Comparison of ENCODE assay signal across 10 cellular contexts in the genomic region with DNA sequence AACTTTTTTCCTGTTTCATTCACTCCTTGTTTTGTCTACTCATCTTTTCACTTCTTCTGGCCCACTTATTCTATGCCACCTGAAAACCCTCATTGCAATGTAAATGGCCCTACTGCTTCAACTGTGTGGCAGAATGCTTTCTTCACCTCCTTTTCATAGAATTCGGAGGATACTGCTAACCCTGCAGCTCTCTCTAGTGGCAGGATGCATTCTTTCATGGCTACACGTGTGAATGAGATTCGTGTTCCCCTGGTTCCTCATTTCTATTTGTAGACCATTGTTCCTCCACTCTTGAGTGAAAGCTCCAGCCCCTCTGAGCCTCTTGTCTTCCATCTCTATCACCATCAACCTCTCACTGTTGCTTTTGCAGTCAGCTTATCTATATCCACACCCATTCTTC. TPM values are rescaled to one million over a fixed set of nuclear protein-coding genes. Genes with fewer than 3 reads are reported as not detected.
DNase-seq lines count a peak whose midpoint lies in the region; ATAC-seq and TF ChIP-seq lines count a peak whose summit lies in the region.
"Had no signal": no experiment of that assay in that cellular context is flagged by ENCODE, and none has a peak within 500 bp of the region (broad histone marks: within the 10 kb centered on the region; RNA-seq: fewer than 3 reads in every experiment).

No MANE protein-coding gene starts in this region.

- WGBS in adrenal gland, 4 donors = 35 to 60% (median 46%) methylated on average over 3 of the region's 3 CpGs
- WGBS in mesenchymal stem cell = 19% methylated on average over 3 of the region's 3 CpGs

- H3K14ac ChIP-seq in mesenchymal stem cell (ENCODE audit: low read length in 2 of 2) = no peak overlapping the region

- no peak overlapping the region for H4K91ac ChIP-seq in mesenchymal stem cell (ENCODE audit: low read length)

- H3K9me3 ChIP-seq in adrenal gland (replicated peaks in 1 of 3) = no peaks in the 10 kb centered on the region
- no peaks in the 10 kb centered on the region for H3K9me3 ChIP-seq in mesenchymal stem cell (ENCODE audit: control insufficient read depth, low read length)

- H3K4me1 ChIP-seq in adrenal gland (replicated peaks in 1 of 2) (no peaks in the 10 kb centered on the region), mesenchymal stem cell (ENCODE audit: control insufficient read depth, insufficient read depth, low read depth, low read length) (no peaks in the 10 kb centered on the region)

- no peak overlapping the region for H4K8ac ChIP-seq in mesenchymal stem cell (ENCODE audit: low read length)

- H3K27ac ChIP-seq in adrenal gland = no peak overlapping the region
- no peak overlapping the region for H3K27ac ChIP-seq in mesenchymal stem cell (ENCODE audit: low read length, poor library complexity, severe bottlenecking)
- H3K27ac ChIP-seq in dorsolateral prefrontal cortex = no peak overlapping the region

- no peak for ATAC-seq in Right ventricle myocardium inferior

- POLR2A ChIA-PET in GM10248 (lab: Yijun Ruan, JAX) = no interaction called here

- DNase-seq in GM10248 (ENCODE audit: extremely low spot score) = peak; percentile 66
- no peak for DNase-seq in adrenal gland
- peak; percentile 30 for DNase-seq in mesenchymal stem cell
- DNase-seq in GOT3 (lab: John Stamatoyannopoulos, UW) = no peak
- DNase-seq in Right ventricle myocardium inferior (ENCODE audit: missing footprints) = no peak
- DNase-seq in dorsolateral prefrontal cortex = no peak
- no peak for DNase-seq in NCI-H345 (lab: John Stamatoyannopoulos, UW)
- DNase-seq: amniotic stem cell had no signal

- no peak overlapping the region for H2BK120ac ChIP-seq in mesenchymal stem cell (ENCODE audit: low read depth, low read length)

- no peak for TF ChIP-seq POLR2A in adrenal gland (IDR thresholded peaks at IDR 0.05)

- H3K4ac ChIP-seq in mesenchymal stem cell (ENCODE audit: low read depth in 1 of 2, low read length in 2 of 2) = no peak overlapping the region

- H3K27me3 ChIP-seq in adrenal gland (no peaks in the 10 kb centered on the region), mesenchymal stem cell (ENCODE audit: control insufficient read depth in 1 of 2, insufficient read depth in 1 of 2, low read length in 2 of 2) (no peaks in the 10 kb centered on the region), dorsolateral prefrontal cortex (no peaks in the 10 kb centered on the region)

- H3K23ac ChIP-seq in mesenchymal stem cell (ENCODE audit: low read length in 2 of 2) = no peak overlapping the region

- no peak overlapping the region for H3K9ac ChIP-seq in mesenchymal stem cell (ENCODE audit: low read length)

- H3K4me3 ChIP-seq in adrenal gland (no peak overlapping the region), mesenchymal stem cell (ENCODE audit: insufficient read depth in 1 of 2, low read depth in 1 of 2, low read length in 2 of 2) (no peak overlapping the region), dorsolateral prefrontal cortex (no peak overlapping the region)

- no peak overlapping the region for H3K4me2 ChIP-seq in mesenchymal stem cell (ENCODE audit: low read length, poor library complexity, severe bottlenecking)

- H3K79me1 ChIP-seq in mesenchymal stem cell (replicated peaks; ENCODE audit: low read length, poor library complexity, severe bottlenecking) = no peaks in the 10 kb centered on the region

- H2BK12ac ChIP-seq in mesenchymal stem cell (ENCODE audit: low read length in 2 of 2) = no peak overlapping the region

- no peak overlapping the region for H2BK15ac ChIP-seq in mesenchymal stem cell (ENCODE audit: low read depth, poor library complexity, severe bottlenecking)

- H3K36me3 ChIP-seq in adrenal gland (replicated peaks in 1 of 2) (no peaks in the 10 kb centered on the region), mesenchymal stem cell (ENCODE audit: control insufficient read depth in 1 of 2, insufficient read depth in 2 of 2, low read depth in 1 of 2, low read length in 2 of 2) (no peaks in the 10 kb centered on the region)

- CTCF ChIA-PET in GM10248 (lab: Yijun Ruan, JAX) = interaction anchor here (0.8 to 2.1 kb wide), 11 partner anchors 12 to 154 kb away, joined by 3 to 6 read pairs (median 4); no protein-coding TSS in a partner anchor

- H2BK5ac ChIP-seq in mesenchymal stem cell (ENCODE audit: low read depth, low read length, poor library complexity, severe bottlenecking) = no peak overlapping the region

- intact Hi-C loops in adrenal gland (cut with DNase I) = no loop called here
- intact Hi-C loops in Right ventricle myocardium inferior (cut with DNase I) = no loop called here
- intact Hi-C loops in dorsolateral prefrontal cortex (cut with DNase I) = no loop called here

- H2AFZ ChIP-seq in mesenchymal stem cell (ENCODE audit: low read depth, low read length) = no peak overlapping the region

- TF ChIP-seq CTCF in GM10248 (IDR thresholded peaks at IDR 0.05; ENCODE audit: control extremely low read depth, extremely low read depth, low read depth, missing control alignments) (peak; percentile 59), LNCAP (IDR thresholded peaks at IDR 0.05) (peak; percentile 54), adrenal gland (IDR thresholded peaks at IDR 0.05) (peak; percentile 7 to 53 (median 33)), dorsolateral prefrontal cortex (IDR thresholded peaks at IDR 0.05 in 54 of 56, conservative IDR thresholded peaks at IDR 0.05 in 2 of 56; ENCODE audit: low read depth in 1 of 56, partially characterized antibody in 56 of 56) (peak in 24 of 56 donors; percentile 9 to 46 (median 22))

- H3K18ac ChIP-seq in mesenchymal stem cell (ENCODE audit: low read depth in 1 of 2, low read length in 2 of 2) = no peak overlapping the region

- H2AK5ac ChIP-seq in mesenchymal stem cell (ENCODE audit: low read length, severe bottlenecking) = no peak overlapping the region

RNA-seq across cellular contexts. Expression of a gene that starts 20.9 kb away (rescaled TPM):
- total RNA-seq in adrenal gland (1 to 10 TPM in 1 of 8 donors, under 1 TPM in 6, not detected in 1; 0.12 to 5.8 (median 0.25) TPM), Right ventricle myocardium inferior (0.05 TPM), dorsolateral prefrontal cortex (1 to 10 TPM in 15 of 120 experiments, under 1 TPM in 105; 0.13 to 1.6 (median 0.61) TPM)
- polyA plus RNA-seq in adrenal gland = under 1 TPM; 0.10 to 0.48 (median 0.31) TPM
- polyA plus RNA-seq in mesenchymal stem cell (2013, experiment 1 of 2) = not detected
- polyA plus RNA-seq in mesenchymal stem cell (2013, experiment 2 of 2) = 0.01 TPM
- total RNA-seq: skeletal muscle tissue had no signal

RNA-seq across cellular contexts. Expression of a gene that starts 34.0 kb away (rescaled TPM):
- total RNA-seq in adrenal gland = 1 to 10 TPM in 1 of 8 donors, under 1 TPM in 3, not detected in 4; 0.29 to 4.2 (median 0.42) TPM
- polyA plus RNA-seq in adrenal gland = under 1 TPM; 0.10 to 0.62 (median 0.56) TPM
- not detected for polyA plus RNA-seq in mesenchymal stem cell (2013, experiment 1 of 2)
- polyA plus RNA-seq in mesenchymal stem cell (2013, experiment 2 of 2) = not detected
- not detected for total RNA-seq in Right ventricle myocardium inferior
- total RNA-seq in dorsolateral prefrontal cortex = 1 to 10 TPM in 100 of 120 experiments, under 1 TPM in 18, not detected in 2; 0.28 to 6.1 (median 1.9) TPM

Comparison
In these comparisons a context has a peak if more than half of its experiments do, and no peak if none do; other contexts are left out.
1. DNase-seq: peak in GM10248 (single experiment) and mesenchymal stem cell (single experiment); none in adrenal gland (0 of 7), GOT3 (single experiment), Right ventricle myocardium inferior (single experiment), dorsolateral prefrontal cortex (0 of 10) and NCI-H345 (single experiment).